ENCODE assay signal across 8 cellular contexts in genomic region chr2:39851691-39852110, GRCh38.
DNase-seq lines count a peak whose midpoint lies in the region; FAIRE-seq and TF ChIP-seq lines count a peak whose summit lies in the region.

No MANE protein-coding gene starts in this region.

- TF ChIP-seq CTCF in colonic mucosa (IDR thresholded peaks at IDR 0.05): no peak
- no peak for TF ChIP-seq CTCF in GM13977 (IDR thresholded peaks at IDR 0.05; ENCODE audit: extremely low read depth, insufficient read depth, missing control alignments)

- no peak overlapping the region for H3K4me3 ChIP-seq in colonic mucosa

- no peak overlapping the region for H3K27ac ChIP-seq in colonic mucosa

- H3K9me3 ChIP-seq in colonic mucosa: no peaks in the 10 kb centered on the region

- intact Hi-C loops in colonic mucosa (cut with DNase I): no loop called here

- H3K9ac ChIP-seq in colonic mucosa (ENCODE audit: low read depth in 2 of 2, low read length in 2 of 2): no peak overlapping the region

- in situ Hi-C loops in GM13977 (cut with MboI; ENCODE audit: low pct_unique_long_range_greater_than_20kb, low sequenced_read_pairs, unreplicated experiment): no loop called here

- no peak for DNase-seq in GM18507 (ENCODE audit: extremely low spot score, insufficient read length, low read depth)
- peak; percentile 84 for DNase-seq in H4 (ENCODE audit: low spot score)
- DNase-seq in NCI-H146 (lab: John Stamatoyannopoulos, UW): peak; percentile 67
- peak; percentile 29 for DNase-seq in inferior parietal cortex (ENCODE audit: extremely low spot score)
- no peak for DNase-seq in colonic mucosa
- DNase-seq in GM13977 (ENCODE audit: low spot score): no peak
- DNase-seq in HuH-7 (ENCODE audit: low spot score): no peak
- no peak for DNase-seq in DMS153 treated with DMSO at 0.1 percent for 48 hours (lab: John Stamatoyannopoulos, UW; ENCODE audit: unreplicated experiment)

- no peaks in the 10 kb centered on the region for H3K27me3 ChIP-seq in colonic mucosa

- peak; percentile 36 for FAIRE-seq in GM18507 (lab: Jason Lieb, UNC)

- no peaks in the 10 kb centered on the region for H3K36me3 ChIP-seq in colonic mucosa

- no peaks in the 10 kb centered on the region for H3K4me1 ChIP-seq in colonic mucosa

Comparison
In these comparisons a context has a peak if more than half of its experiments do, and no peak if none do; other contexts are left out.
1. DNase-seq: peak in H4 (single experiment), NCI-H146 (single experiment) and inferior parietal cortex (single experiment); none in GM18507 (single experiment), colonic mucosa (single experiment), GM13977 (single experiment), HuH-7 (single experiment) and DMS153 treated with DMSO at 0.1 percent for 48 hours (single experiment).